ENCODE assay signal across 1 cellular context in the genomic region with DNA sequence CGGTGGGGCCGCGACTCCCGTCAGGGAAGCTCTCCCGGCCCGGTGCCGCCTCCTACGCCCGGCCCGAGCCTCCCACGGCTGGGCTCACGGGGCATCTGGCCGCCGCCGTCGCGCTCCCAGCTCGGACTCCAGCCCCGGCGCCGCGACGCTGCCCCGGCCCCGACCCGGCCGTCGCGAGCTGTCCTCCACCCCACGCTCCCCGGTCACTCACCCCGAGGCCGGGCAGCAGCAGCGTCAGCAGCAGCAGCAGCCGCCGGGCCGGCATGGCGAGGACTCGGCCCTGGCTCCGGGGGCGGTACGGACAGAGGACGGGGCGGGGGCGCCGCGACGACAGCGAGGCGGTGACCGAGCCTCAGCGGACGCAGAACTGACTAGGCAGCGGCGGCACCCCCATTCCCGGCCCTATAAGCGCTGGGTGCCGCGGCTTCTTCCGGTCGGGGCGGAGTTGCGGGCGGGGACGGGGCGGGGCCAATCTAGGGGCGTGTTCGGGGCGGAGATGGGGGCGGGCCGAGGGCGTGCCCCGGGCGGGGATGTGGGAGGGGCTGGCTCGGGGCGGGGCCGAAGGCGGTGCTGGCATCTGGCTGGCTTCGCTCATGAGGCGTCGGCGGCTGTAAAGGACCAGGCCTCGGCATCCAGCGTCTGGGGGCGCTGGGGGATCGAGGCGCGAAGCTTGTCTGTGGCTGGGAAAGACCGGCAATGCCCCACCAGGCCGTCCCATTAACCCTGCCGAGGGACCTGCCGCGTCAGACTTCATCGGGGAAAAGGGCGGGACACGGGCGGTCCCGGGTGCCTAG.
A peak's percentile ranks its signal among the peaks of the same experiment; 100 is the strongest.
TF ChIP-seq lines count a peak whose summit lies in the region.

A gene (minus strand): TSS at position 380 of the 794 bp plus-strand sequence. CDS start 115 bp downstream, at position 265.

TF ChIP-seq in HepG2, 621 proteins besides CTCF, POLR2A, EP300 and RAD21 (continued from another document and continues in another):
- TF ChIP-seq, protein P1, sequence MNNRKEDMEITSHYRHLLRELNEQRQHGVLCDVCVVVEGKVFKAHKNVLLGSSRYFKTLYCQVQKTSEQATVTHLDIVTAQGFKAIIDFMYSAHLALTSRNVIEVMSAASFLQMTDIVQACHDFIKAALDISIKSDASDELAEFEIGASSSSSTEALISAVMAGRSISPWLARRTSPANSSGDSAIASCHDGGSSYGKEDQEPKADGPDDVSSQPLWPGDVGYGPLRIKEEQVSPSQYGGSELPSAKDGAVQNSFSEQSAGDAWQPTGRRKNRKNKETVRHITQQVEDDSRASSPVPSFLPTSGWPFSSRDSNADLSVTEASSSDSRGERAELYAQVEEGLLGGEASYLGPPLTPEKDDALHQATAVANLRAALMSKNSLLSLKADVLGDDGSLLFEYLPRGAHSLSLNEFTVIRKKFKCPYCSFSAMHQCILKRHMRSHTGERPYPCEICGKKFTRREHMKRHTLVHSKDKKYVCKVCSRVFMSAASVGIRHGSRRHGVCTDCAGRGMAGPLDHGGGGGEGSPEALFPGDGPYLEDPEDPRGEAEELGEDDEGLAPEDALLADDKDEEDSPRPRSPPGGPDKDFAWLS (CRISPR knock-in tag; IDR thresholded peaks at IDR 0.05; ENCODE audit: borderline replicate concordance), result no peak
- TF ChIP-seq ZNF562 (CRISPR knock-in tag; IDR thresholded peaks at IDR 0.05; ENCODE audit: borderline replicate concordance) (no peak), MIER3 (CRISPR knock-in tag; IDR thresholded peaks at IDR 0.05; ENCODE audit: borderline replicate concordance) (peak; percentile 51; the same call in 1 of the 2 replicates), TOE1 (CRISPR knock-in tag; IDR thresholded peaks at IDR 0.05) (peak; percentile 61; the same call in 1 of the 2 replicates), ZNF720 (CRISPR knock-in tag; IDR thresholded peaks at IDR 0.05) (no peak), ZNF138 (CRISPR knock-in tag; IDR thresholded peaks at IDR 0.05; ENCODE audit: low read depth) (peak; percentile 83), CBX1 (IDR thresholded peaks at IDR 0.05; ENCODE audit: low read depth) (peak; percentile 93), ASH2L (IDR thresholded peaks at IDR 0.05; ENCODE audit: insufficient read length, low read depth, low read length) (peak; percentile 87), SRSF9 (IDR thresholded peaks at IDR 0.05; ENCODE audit: borderline replicate concordance, insufficient read depth, low read depth, low read length, poor library complexity, severe bottlenecking) (no peak), TP53 (CRISPR knock-in tag; conservative IDR thresholded peaks at IDR 0.05) (0 out of 2 replicates have a peak, but pooled peaks have one; percentile 18), ZNF891 (CRISPR knock-in tag; IDR thresholded peaks at IDR 0.05) (peak; percentile 69; the same call in 1 of the 2 replicates), TBP (CRISPR knock-in tag; IDR thresholded peaks at IDR 0.05) (0 out of 2 replicates have a peak, but pooled peaks have one; percentile 16), RCOR2 (CRISPR knock-in tag; IDR thresholded peaks at IDR 0.05) (no peak), ZKSCAN1 (IDR thresholded peaks at IDR 0.05; ENCODE audit: low read length) (no peak), MYC (CRISPR knock-in tag; IDR thresholded peaks at IDR 0.05; ENCODE audit: borderline replicate concordance) (peak; percentile 58), ZNF496 (CRISPR knock-in tag; IDR thresholded peaks at IDR 0.05; ENCODE audit: insufficient replicate concordance) (no peak), ZNF737 (CRISPR knock-in tag; IDR thresholded peaks at IDR 0.05; ENCODE audit: borderline replicate concordance) (no peak), SNAI1 (CRISPR knock-in tag; IDR thresholded peaks at IDR 0.05; ENCODE audit: borderline replicate concordance) (no peak), RAD51 (IDR thresholded peaks at IDR 0.05; ENCODE audit: borderline replicate concordance) (no peak)
- TF ChIP-seq, protein P2, sequence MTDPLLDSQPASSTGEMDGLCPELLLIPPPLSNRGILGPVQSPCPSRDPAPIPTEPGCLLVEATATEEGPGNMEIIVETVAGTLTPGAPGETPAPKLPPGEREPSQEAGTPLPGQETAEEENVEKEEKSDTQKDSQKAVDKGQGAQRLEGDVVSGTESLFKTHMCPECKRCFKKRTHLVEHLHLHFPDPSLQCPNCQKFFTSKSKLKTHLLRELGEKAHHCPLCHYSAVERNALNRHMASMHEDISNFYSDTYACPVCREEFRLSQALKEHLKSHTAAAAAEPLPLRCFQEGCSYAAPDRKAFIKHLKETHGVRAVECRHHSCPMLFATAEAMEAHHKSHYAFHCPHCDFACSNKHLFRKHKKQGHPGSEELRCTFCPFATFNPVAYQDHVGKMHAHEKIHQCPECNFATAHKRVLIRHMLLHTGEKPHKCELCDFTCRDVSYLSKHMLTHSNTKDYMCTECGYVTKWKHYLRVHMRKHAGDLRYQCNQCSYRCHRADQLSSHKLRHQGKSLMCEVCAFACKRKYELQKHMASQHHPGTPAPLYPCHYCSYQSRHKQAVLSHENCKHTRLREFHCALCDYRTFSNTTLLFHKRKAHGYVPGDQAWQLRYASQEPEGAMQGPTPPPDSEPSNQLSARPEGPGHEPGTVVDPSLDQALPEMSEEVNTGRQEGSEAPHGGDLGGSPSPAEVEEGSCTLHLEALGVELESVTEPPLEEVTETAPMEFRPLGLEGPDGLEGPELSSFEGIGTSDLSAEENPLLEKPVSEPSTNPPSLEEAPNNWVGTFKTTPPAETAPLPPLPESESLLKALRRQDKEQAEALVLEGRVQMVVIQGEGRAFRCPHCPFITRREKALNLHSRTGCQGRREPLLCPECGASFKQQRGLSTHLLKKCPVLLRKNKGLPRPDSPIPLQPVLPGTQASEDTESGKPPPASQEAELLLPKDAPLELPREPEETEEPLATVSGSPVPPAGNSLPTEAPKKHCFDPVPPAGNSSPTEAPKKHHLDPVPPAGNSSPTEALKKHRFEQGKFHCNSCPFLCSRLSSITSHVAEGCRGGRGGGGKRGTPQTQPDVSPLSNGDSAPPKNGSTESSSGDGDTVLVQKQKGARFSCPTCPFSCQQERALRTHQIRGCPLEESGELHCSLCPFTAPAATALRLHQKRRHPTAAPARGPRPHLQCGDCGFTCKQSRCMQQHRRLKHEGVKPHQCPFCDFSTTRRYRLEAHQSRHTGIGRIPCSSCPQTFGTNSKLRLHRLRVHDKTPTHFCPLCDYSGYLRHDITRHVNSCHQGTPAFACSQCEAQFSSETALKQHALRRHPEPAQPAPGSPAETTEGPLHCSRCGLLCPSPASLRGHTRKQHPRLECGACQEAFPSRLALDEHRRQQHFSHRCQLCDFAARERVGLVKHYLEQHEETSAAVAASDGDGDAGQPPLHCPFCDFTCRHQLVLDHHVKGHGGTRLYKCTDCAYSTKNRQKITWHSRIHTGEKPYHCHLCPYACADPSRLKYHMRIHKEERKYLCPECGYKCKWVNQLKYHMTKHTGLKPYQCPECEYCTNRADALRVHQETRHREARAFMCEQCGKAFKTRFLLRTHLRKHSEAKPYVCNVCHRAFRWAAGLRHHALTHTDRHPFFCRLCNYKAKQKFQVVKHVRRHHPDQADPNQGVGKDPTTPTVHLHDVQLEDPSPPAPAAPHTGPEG (CRISPR knock-in tag; IDR thresholded peaks at IDR 0.05), result peak; percentile 92
- TF ChIP-seq, protein P3, sequence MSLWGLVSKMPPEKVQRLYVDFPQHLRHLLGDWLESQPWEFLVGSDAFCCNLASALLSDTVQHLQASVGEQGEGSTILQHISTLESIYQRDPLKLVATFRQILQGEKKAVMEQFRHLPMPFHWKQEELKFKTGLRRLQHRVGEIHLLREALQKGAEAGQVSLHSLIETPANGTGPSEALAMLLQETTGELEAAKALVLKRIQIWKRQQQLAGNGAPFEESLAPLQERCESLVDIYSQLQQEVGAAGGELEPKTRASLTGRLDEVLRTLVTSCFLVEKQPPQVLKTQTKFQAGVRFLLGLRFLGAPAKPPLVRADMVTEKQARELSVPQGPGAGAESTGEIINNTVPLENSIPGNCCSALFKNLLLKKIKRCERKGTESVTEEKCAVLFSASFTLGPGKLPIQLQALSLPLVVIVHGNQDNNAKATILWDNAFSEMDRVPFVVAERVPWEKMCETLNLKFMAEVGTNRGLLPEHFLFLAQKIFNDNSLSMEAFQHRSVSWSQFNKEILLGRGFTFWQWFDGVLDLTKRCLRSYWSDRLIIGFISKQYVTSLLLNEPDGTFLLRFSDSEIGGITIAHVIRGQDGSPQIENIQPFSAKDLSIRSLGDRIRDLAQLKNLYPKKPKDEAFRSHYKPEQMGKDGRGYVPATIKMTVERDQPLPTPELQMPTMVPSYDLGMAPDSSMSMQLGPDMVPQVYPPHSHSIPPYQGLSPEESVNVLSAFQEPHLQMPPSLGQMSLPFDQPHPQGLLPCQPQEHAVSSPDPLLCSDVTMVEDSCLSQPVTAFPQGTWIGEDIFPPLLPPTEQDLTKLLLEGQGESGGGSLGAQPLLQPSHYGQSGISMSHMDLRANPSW (CRISPR knock-in tag; IDR thresholded peaks at IDR 0.05; ENCODE audit: borderline replicate concordance), result no peak
- TF ChIP-seq, protein P4, sequence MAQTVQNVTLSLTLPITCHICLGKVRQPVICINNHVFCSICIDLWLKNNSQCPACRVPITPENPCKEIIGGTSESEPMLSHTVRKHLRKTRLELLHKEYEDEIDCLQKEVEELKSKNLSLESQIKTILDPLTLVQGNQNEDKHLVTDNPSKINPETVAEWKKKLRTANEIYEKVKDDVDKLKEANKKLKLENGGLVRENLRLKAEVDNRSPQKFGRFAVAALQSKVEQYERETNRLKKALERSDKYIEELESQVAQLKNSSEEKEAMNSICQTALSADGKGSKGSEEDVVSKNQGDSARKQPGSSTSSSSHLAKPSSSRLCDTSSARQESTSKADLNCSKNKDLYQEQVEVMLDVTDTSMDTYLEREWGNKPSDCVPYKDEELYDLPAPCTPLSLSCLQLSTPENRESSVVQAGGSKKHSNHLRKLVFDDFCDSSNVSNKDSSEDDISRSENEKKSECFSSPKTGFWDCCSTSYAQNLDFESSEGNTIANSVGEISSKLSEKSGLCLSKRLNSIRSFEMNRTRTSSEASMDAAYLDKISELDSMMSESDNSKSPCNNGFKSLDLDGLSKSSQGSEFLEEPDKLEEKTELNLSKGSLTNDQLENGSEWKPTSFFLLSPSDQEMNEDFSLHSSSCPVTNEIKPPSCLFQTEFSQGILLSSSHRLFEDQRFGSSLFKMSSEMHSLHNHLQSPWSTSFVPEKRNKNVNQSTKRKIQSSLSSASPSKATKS (CRISPR knock-in tag; IDR thresholded peaks at IDR 0.05), result no peak
- TF ChIP-seq, protein P5, sequence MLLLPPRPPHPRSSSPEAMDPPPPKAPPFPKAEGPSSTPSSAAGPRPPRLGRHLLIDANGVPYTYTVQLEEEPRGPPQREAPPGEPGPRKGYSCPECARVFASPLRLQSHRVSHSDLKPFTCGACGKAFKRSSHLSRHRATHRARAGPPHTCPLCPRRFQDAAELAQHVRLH (CRISPR knock-in tag; IDR thresholded peaks at IDR 0.05; ENCODE audit: borderline replicate concordance, low read depth), result peak; percentile 85; the same call in 1 of the 2 replicates
- TF ChIP-seq, protein P6, sequence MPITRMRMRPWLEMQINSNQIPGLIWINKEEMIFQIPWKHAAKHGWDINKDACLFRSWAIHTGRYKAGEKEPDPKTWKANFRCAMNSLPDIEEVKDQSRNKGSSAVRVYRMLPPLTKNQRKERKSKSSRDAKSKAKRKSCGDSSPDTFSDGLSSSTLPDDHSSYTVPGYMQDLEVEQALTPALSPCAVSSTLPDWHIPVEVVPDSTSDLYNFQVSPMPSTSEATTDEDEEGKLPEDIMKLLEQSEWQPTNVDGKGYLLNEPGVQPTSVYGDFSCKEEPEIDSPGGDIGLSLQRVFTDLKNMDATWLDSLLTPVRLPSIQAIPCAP (CRISPR knock-in tag; IDR thresholded peaks at IDR 0.05; ENCODE audit: low read depth), result no peak
- TF ChIP-seq, protein P7, sequence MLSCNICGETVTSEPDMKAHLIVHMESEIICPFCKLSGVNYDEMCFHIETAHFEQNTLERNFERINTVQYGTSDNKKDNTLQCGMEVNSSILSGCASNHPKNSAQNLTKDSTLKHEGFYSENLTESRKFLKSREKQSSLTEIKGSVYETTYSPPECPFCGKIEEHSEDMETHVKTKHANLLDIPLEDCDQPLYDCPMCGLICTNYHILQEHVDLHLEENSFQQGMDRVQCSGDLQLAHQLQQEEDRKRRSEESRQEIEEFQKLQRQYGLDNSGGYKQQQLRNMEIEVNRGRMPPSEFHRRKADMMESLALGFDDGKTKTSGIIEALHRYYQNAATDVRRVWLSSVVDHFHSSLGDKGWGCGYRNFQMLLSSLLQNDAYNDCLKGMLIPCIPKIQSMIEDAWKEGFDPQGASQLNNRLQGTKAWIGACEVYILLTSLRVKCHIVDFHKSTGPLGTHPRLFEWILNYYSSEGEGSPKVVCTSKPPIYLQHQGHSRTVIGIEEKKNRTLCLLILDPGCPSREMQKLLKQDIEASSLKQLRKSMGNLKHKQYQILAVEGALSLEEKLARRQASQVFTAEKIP (CRISPR knock-in tag; IDR thresholded peaks at IDR 0.05; ENCODE audit: borderline replicate concordance), result no peak
- TF ChIP-seq, protein P8, sequence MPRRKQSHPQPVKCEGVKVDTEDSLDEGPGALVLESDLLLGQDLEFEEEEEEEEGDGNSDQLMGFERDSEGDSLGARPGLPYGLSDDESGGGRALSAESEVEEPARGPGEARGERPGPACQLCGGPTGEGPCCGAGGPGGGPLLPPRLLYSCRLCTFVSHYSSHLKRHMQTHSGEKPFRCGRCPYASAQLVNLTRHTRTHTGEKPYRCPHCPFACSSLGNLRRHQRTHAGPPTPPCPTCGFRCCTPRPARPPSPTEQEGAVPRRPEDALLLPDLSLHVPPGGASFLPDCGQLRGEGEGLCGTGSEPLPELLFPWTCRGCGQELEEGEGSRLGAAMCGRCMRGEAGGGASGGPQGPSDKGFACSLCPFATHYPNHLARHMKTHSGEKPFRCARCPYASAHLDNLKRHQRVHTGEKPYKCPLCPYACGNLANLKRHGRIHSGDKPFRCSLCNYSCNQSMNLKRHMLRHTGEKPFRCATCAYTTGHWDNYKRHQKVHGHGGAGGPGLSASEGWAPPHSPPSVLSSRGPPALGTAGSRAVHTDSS (CRISPR knock-in tag; conservative IDR thresholded peaks at IDR 0.05), result peak; percentile 80; the same call in 1 of the 2 replicates
- TF ChIP-seq, protein P9, sequence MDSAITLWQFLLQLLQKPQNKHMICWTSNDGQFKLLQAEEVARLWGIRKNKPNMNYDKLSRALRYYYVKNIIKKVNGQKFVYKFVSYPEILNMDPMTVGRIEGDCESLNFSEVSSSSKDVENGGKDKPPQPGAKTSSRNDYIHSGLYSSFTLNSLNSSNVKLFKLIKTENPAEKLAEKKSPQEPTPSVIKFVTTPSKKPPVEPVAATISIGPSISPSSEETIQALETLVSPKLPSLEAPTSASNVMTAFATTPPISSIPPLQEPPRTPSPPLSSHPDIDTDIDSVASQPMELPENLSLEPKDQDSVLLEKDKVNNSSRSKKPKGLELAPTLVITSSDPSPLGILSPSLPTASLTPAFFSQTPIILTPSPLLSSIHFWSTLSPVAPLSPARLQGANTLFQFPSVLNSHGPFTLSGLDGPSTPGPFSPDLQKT (CRISPR knock-in tag; IDR thresholded peaks at IDR 0.05; ENCODE audit: borderline replicate concordance), result no peak
- TF ChIP-seq, protein P10, sequence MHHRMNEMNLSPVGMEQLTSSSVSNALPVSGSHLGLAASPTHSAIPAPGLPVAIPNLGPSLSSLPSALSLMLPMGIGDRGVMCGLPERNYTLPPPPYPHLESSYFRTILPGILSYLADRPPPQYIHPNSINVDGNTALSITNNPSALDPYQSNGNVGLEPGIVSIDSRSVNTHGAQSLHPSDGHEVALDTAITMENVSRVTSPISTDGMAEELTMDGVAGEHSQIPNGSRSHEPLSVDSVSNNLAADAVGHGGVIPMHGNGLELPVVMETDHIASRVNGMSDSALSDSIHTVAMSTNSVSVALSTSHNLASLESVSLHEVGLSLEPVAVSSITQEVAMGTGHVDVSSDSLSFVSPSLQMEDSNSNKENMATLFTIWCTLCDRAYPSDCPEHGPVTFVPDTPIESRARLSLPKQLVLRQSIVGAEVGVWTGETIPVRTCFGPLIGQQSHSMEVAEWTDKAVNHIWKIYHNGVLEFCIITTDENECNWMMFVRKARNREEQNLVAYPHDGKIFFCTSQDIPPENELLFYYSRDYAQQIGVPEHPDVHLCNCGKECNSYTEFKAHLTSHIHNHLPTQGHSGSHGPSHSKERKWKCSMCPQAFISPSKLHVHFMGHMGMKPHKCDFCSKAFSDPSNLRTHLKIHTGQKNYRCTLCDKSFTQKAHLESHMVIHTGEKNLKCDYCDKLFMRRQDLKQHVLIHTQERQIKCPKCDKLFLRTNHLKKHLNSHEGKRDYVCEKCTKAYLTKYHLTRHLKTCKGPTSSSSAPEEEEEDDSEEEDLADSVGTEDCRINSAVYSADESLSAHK (CRISPR knock-in tag; IDR thresholded peaks at IDR 0.05; ENCODE audit: borderline replicate concordance), result 0 out of 2 replicates have a peak, but pooled peaks have one; percentile 26
